8 cellular contexts compared by ENCODE assay signal in the genomic region with DNA sequence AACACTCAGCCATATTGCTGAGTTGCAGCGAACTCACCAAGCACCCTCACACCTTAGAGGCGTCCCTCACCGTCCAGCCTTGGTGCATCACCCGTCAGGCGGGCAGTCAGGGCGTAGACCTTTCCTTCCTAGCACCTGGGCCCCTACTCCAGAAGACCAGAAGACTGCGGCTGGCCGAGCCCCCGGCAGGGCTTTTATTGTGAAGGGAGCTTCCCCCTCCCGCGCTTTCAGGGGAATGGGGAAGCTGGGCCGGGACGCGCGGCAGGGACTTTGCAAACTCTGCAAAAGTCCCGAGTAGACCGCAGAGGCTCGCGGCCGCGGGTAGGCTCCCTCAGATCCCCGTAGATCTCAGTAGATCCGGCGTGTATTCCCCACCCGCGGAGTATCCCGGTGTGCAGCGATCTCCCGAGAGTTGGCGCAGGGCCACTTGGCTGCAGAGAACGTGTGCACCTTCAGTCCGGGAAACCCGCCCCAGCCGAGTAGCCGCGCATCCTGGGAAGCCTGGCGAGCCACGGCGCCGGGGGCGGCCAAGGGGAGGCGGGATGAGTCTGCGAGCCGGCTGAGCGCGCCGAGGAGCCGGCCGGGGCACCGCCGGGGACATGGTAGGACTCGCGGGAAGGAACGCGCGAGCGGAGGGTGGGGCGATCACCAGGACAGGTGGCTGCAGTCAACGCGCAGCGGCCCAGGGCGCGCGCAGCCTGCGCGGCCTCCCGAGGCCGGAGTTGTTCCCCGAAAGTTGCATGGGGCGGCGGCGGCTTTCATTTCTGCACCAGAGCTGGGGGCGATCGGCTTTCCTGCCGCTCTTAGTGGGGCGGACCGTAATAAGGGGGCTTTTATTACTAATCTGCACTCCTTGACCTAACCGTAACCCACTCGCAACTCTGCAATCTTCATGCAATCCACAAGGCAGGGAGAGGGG. TPM values are rescaled to one million over a fixed set of nuclear protein-coding genes. Genes with fewer than 3 reads are reported as not detected.
A peak's percentile ranks its signal among the peaks of the same experiment; 100 is the strongest.
DNase-seq lines count a peak whose midpoint lies in the region; ATAC-seq and TF ChIP-seq lines count a peak whose summit lies in the region.

A gene (plus strand): TSS at position 268 of the 919 bp plus-strand sequence. CDS start 332 bp downstream, at position 600.

- H3K4me1 Mint-ChIP-seq in HFFc6 (ENCODE audit: low read depth) (no peaks in the 10 kb centered on the region), natural killer cell (peaks cover 7 to 8% of the 10 kb centered on the region in 2 donors)
- peaks cover 4% of the 10 kb centered on the region for H3K4me1 Mint-ChIP-seq in activated CD4-positive, alpha-beta T cell treated with anti-CD3 and anti-CD28 coated beads, Interleukin-2, amount 10 ng/mL, durations not matched to agents 7 days and 5 days

- H3K4me3 Mint-ChIP-seq in HFFc6 (peak within 1 kb of the TSS; percentile 20; the same call in 1 of the 2 replicates), natural killer cell (peak within 1 kb of the TSS; percentile 68)
- peak within 1 kb of the TSS; percentile 52 for H3K4me3 Mint-ChIP-seq in activated CD4-positive, alpha-beta T cell treated with anti-CD3 and anti-CD28 coated beads, Interleukin-2, amount 10 ng/mL, durations not matched to agents 7 days and 5 days

- peak in 1 of 4 donors; percentile 11 for TF ChIP-seq POLR2A in esophagus squamous epithelium (IDR thresholded peaks at IDR 0.05)

- peak within 1 kb of the TSS in 3 of 4 donors; percentile 50 to 81 (median 70) for H3K27ac ChIP-seq in esophagus squamous epithelium

- peaks cover 36% of the 10 kb centered on the region for H3K9me3 Mint-ChIP-seq in HFFc6
- H3K9me3 Mint-ChIP-seq in activated CD4-positive, alpha-beta T cell treated with anti-CD3 and anti-CD28 coated beads, Interleukin-2, amount 10 ng/mL, durations not matched to agents 7 days and 5 days: peaks cover 18% of the 10 kb centered on the region
- peaks cover 2 to 3% of the 10 kb centered on the region in 2 donors for H3K9me3 Mint-ChIP-seq in natural killer cell

- ATAC-seq in natural killer cell (peak in 2 of 3 donors; percentile 21 to 60), GM21786 (IDR thresholded peaks at IDR 0.05; ENCODE audit: unreplicated experiment) (no peak)

- CTCF ChIA-PET in activated CD4-positive, alpha-beta T cell treated with anti-CD3 and anti-CD28 coated beads, Interleukin-2, amount 10 ng/mL, durations not matched to agents 7 days and 5 days (lab: Charles Lee): no interaction called here

- no peaks in the 10 kb centered on the region for H3K36me3 ChIP-seq in esophagus squamous epithelium

- H3K27ac Mint-ChIP-seq in HFFc6: no peak within 1 kb of the TSS
- H3K27ac Mint-ChIP-seq in activated CD4-positive, alpha-beta T cell treated with anti-CD3 and anti-CD28 coated beads, Interleukin-2, amount 10 ng/mL, durations not matched to agents 7 days and 5 days: no peak within 1 kb of the TSS
- no peak within 1 kb of the TSS for H3K27ac Mint-ChIP-seq in natural killer cell

- H3K27me3 Mint-ChIP-seq in HFFc6 (ENCODE audit: insufficient read depth): peaks cover 37% of the 10 kb centered on the region
- H3K27me3 Mint-ChIP-seq in activated CD4-positive, alpha-beta T cell treated with anti-CD3 and anti-CD28 coated beads, Interleukin-2, amount 10 ng/mL, durations not matched to agents 7 days and 5 days: peaks cover 39% of the 10 kb centered on the region
- H3K27me3 Mint-ChIP-seq in natural killer cell (ENCODE audit: low read depth in 2 of 2): peaks cover 43 to 52% of the 10 kb centered on the region in 2 donors

- peak within 1 kb of the TSS; percentile 33 for H3K4me3 ChIP-seq in AG09309 (ENCODE audit: control insufficient read depth, low read depth, low read length)
- peak within 1 kb of the TSS; percentile 39 to 79 (median 56) for H3K4me3 ChIP-seq in esophagus squamous epithelium

- DNase-seq in AG09309 (ENCODE audit: low read depth) (no peak), HFFc6 (no peak), esophagus squamous epithelium (lab: John Stamatoyannopoulos, UW) (no peak), natural killer cell (no peak), ureter (ENCODE audit: low spot score) (peak; percentile 55), NCI-H1436 treated with DMSO at 0.1 percent for 48 hours (lab: John Stamatoyannopoulos, UW) (no peak)
- DNase-seq in activated CD4-positive, alpha-beta T cell treated with anti-CD3 and anti-CD28 coated beads, Interleukin-2, amount 10 ng/mL, durations not matched to agents 7 days and 5 days: peak; percentile 18

- H3K9me3 ChIP-seq in esophagus squamous epithelium: peaks cover 0 to 4% (median 1%) of the 10 kb centered on the region in 3 donors

- peaks cover 11% of the 10 kb centered on the region for H3K36me3 Mint-ChIP-seq in HFFc6 (ENCODE audit: low read depth)
- peaks cover 2% of the 10 kb centered on the region for H3K36me3 Mint-ChIP-seq in activated CD4-positive, alpha-beta T cell treated with anti-CD3 and anti-CD28 coated beads, Interleukin-2, amount 10 ng/mL, durations not matched to agents 7 days and 5 days (ENCODE audit: low read depth)
- no peaks in the 10 kb centered on the region for H3K36me3 Mint-ChIP-seq in natural killer cell

- peaks cover 0 to 62% (median 0%) of the 10 kb centered on the region in 4 donors for H3K27me3 ChIP-seq in esophagus squamous epithelium

- H3K4me1 ChIP-seq in esophagus squamous epithelium: peaks cover 0 to 34% (median 8%) of the 10 kb centered on the region in 3 donors

- intact Hi-C loops in esophagus squamous epithelium (cut with DNase I) (no loop called here), natural killer cell (cut with micrococcal nuclease) (no loop called here)

- POLR2A ChIA-PET in activated CD4-positive, alpha-beta T cell treated with anti-CD3 and anti-CD28 coated beads, Interleukin-2, amount 10 ng/mL, durations not matched to agents 7 days and 5 days (lab: Charles Lee): no interaction called here

- TF ChIP-seq CTCF in AG09309 (IDR thresholded peaks at IDR 0.05; ENCODE audit: control insufficient read depth, insufficient read depth, low read depth, low read length, missing control alignments): no peak
- no peak for TF ChIP-seq CTCF in HFFc6 (IDR thresholded peaks at IDR 0.05)
- TF ChIP-seq CTCF in esophagus squamous epithelium (IDR thresholded peaks at IDR 0.05): no peak
- TF ChIP-seq CTCF in natural killer cell (IDR thresholded peaks at IDR 0.05): no peak

- 1 to 13% methylated on average over 13 of the region's 79 CpGs for WGBS in esophagus squamous epithelium, 2 donors

RNA-seq across cellular contexts. Expression of the gene that starts here (rescaled TPM):
- total RNA-seq in HFFc6 (2021; fragmentation: NEBNext Ultra II Directional; extraction: Animal tissue kit (Norgen Biotek cat#: 25700)): not detected
- not detected for total RNA-seq in activated CD4-positive, alpha-beta T cell treated with anti-CD3 and anti-CD28 coated beads, Interleukin-2, amount 10 ng/mL, durations not matched to agents 7 days and 5 days
- total RNA-seq in esophagus squamous epithelium: 10 to 100 TPM in 1 of 4 donors, 1 to 10 TPM in 3; 1.4 to 10.1 (median 2.4) TPM
- under 1 TPM in 2 of 3 donors, not detected in 1; 0.12 to 0.34 TPM for total RNA-seq in natural killer cell
- 14.6 TPM for total RNA-seq in ureter

Comparison
In these comparisons a context has a peak if more than half of its experiments do, and no peak if none do; other contexts are left out.
1. Peak in DNase-seq in activated CD4-positive, alpha-beta T cell treated with anti-CD3 and anti-CD28 coated beads, Interleukin-2, amount 10 ng/mL, durations not matched to agents 7 days and 5 days; RNA of the gene not detected or under 1 TPM.
2. Peak in ATAC-seq in natural killer cell; RNA of the gene not detected or under 1 TPM.